In the genomic region with DNA sequence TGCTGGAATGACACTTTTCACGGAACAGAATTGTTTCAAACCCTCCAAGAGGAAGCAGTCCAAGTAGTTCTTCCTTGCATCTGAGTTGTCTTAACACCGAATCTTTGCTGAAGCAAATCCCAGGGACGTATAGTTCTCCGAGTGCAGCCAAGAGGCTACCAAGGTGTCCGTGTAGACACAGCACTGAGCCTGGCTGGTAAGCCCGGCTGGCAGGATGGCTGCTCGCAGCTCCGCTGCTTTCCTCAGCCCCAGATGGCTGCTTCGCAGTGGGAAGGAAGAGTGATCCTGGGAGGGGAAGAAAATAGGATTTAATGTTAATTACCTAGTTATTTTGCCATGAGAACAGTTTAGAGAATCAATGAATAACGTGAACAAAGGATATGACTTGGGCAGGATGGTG, we compare ENCODE assay signal across 2 cellular contexts.
TF ChIP-seq lines count a peak whose summit lies in the region.

No MANE protein-coding gene starts in this region.

TF ChIP-seq in IMR-90, 13 proteins besides CTCF, POLR2A, EP300 and RAD21:
- TF ChIP-seq MAZ (IDR thresholded peaks at IDR 0.05; ENCODE audit: borderline replicate concordance, low read depth, low read length) (no peak), CHD1 (IDR thresholded peaks at IDR 0.05; ENCODE audit: low read depth, low read length) (no peak), MAFK (IDR thresholded peaks at IDR 0.05; ENCODE audit: low read depth, low read length) (no peak), ELK1 (IDR thresholded peaks at IDR 0.05; ENCODE audit: borderline replicate concordance, low read depth, low read length) (no peak)
TF ChIP-seq in IMR-90: peak in this region for 0.

TF ChIP-seq in H1, 55 proteins besides CTCF, POLR2A, EP300 and RAD21:
- no peak for TF ChIP-seq SP2 (IDR thresholded peaks at IDR 0.05; ENCODE audit: low read length)
- no peak for TF ChIP-seq RNF2 (IDR thresholded peaks at IDR 0.05; ENCODE audit: borderline replicate concordance, low read depth, low read length, missing control alignments, poor library complexity, severe bottlenecking)
- TF ChIP-seq CTBP2 (IDR thresholded peaks at IDR 0.05; ENCODE audit: borderline replicate concordance, insufficient read depth, insufficient read length, low read length), result no peak
- TF ChIP-seq, protein P1, sequence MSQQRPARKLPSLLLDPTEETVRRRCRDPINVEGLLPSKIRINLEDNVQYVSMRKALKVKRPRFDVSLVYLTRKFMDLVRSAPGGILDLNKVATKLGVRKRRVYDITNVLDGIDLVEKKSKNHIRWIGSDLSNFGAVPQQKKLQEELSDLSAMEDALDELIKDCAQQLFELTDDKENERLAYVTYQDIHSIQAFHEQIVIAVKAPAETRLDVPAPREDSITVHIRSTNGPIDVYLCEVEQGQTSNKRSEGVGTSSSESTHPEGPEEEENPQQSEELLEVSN (IDR thresholded peaks at IDR 0.05), result no peak
- no peak for TF ChIP-seq JUN (IDR thresholded peaks at IDR 0.05; ENCODE audit: low read depth, low read length)
- TF ChIP-seq TBP (IDR thresholded peaks at IDR 0.05; ENCODE audit: low read depth, low read length), result no peak
